30 cellular contexts compared by ENCODE assay signal in genomic region chr6:119962505-119962904, GRCh38.
"Had no signal": no experiment of that assay in that cellular context is flagged by ENCODE, and none has a peak within 500 bp of the region (broad histone marks: within the 10 kb centered on the region; RNA-seq: fewer than 3 reads in every experiment).

No MANE protein-coding gene starts in this region.

- H3K9me3 ChIP-seq: ascending aorta, breast epithelium, esophagus muscularis mucosa, gastrocnemius medialis, heart left ventricle had no signal

- DNase-seq: activated CD4-positive, alpha-beta memory T cell treated with anti-CD3 and anti-CD28 coated beads for 36 hours; activated CD4-positive, alpha-beta T cell treated with anti-CD3 and anti-CD28 coated beads for 36 hours; activated CD4-positive, alpha-beta T cell treated with anti-CD3 and anti-CD28 coated beads, Interleukin-2, amount 10 ng/mL, durations not matched to agents 24 days and 14 days; activated CD4-positive, CD25-positive, alpha-beta regulatory T cell; activated CD4-positive, CD25-positive, alpha-beta regulatory T cell treated with anti-CD3 and anti-CD28 coated beads, Interleukin-2, amount 50 U/mL, for 72 hours; activated CD8-positive, alpha-beta memory T cell treated with anti-CD3 and anti-CD28 coated beads, Interleukin-2, amount 10 ng/mL, durations not matched to agents 7 days and 5 days; activated CD8-positive, alpha-beta memory T cell treated with anti-CD3 and anti-CD28 coated beads, Interleukin-2, amount 50 U/mL, for 4 hours; activated CD8-positive, alpha-beta T cell treated with anti-CD3 and anti-CD28 coated beads, Interleukin-2, amount 10 ng/mL, durations not matched to agents 7 days and 5 days; activated gamma-delta T cell; activated naive CD4-positive, alpha-beta T cell; activated naive CD4-positive, alpha-beta T cell treated with anti-CD3 and anti-CD28 coated beads, Interleukin-2, amount 10 ng/mL, durations not matched to agents 7 days and 5 days; activated naive CD8-positive, alpha-beta T cell treated with anti-CD3 and anti-CD28 coated beads, Interleukin-2, amount 10 ng/mL, durations not matched to agents 7 days and 5 days; activated T-cell treated with anti-CD3 and anti-CD28 coated beads, Interleukin-2, amount 50 U/mL, for 1 hour; activated T-cell treated with anti-CD3 and anti-CD28 coated beads, Interleukin-2, amount 50 U/mL, for 72 hours; central memory CD4-positive, alpha-beta T cell; dorsolateral prefrontal cortex; effector memory CD8-positive, alpha-beta T cell; erythroblast; foreskin keratinocyte; gastrocnemius medialis; glutamatergic neuron; heart left ventricle; T-helper 17 cell; T1000 had no signal

- H3K4me1 ChIP-seq: ascending aorta, breast epithelium, esophagus muscularis mucosa, foreskin keratinocyte, gastrocnemius medialis, heart left ventricle had no signal

- ATAC-seq: activated CD4-positive, alpha-beta T cell treated with anti-CD3 and anti-CD28 coated beads for 36 hours; activated CD8-positive, alpha-beta memory T cell treated with anti-CD3 and anti-CD28 coated beads, Interleukin-2, amount 10 ng/mL, durations not matched to agents 7 days and 5 days; activated CD8-positive, alpha-beta T cell treated with anti-CD3 and anti-CD28 coated beads, Interleukin-2, amount 10 ng/mL, durations not matched to agents 7 days and 5 days; activated naive CD4-positive, alpha-beta T cell treated with anti-CD3 and anti-CD28 coated beads, Interleukin-2, amount 50 U/mL, for 72 hours; activated T-cell treated with anti-CD3 and anti-CD28 coated beads, Interleukin-2, amount 50 U/mL, for 72 hours; effector memory CD8-positive, alpha-beta T cell; foreskin keratinocyte; gastrocnemius medialis; heart left ventricle; T-helper 17 cell had no signal

- H3K27me3 ChIP-seq: ascending aorta, breast epithelium, cardiac muscle cell, dorsolateral prefrontal cortex, esophagus muscularis mucosa, foreskin keratinocyte, gastrocnemius medialis, heart left ventricle had no signal

- H3K36me3 ChIP-seq: ascending aorta, breast epithelium, cardiac muscle cell, esophagus muscularis mucosa, gastrocnemius medialis, heart left ventricle had no signal

- H3K27ac ChIP-seq: ascending aorta, breast epithelium, cardiac muscle cell, coronary artery, dorsolateral prefrontal cortex, esophagus muscularis mucosa, foreskin keratinocyte, gastrocnemius medialis, heart left ventricle had no signal

- H3K4me3 ChIP-seq: ascending aorta, breast epithelium, cardiac muscle cell, coronary artery, dorsolateral prefrontal cortex, esophagus muscularis mucosa, gastrocnemius medialis, heart left ventricle had no signal
